ENCODE assay signal across 8 cellular contexts in genomic region chr1:146036990-146037646, GRCh38. TPM values are rescaled to one million over a fixed set of nuclear protein-coding genes. Genes with fewer than 3 reads are reported as not detected.
A peak's percentile ranks its signal among the peaks of the same experiment; 100 is the strongest.
DNase-seq lines count a peak whose midpoint lies in the region; ATAC-seq and TF ChIP-seq lines count a peak whose summit lies in the region.

No MANE protein-coding gene starts in this region.

- peaks cover 17% of the 10 kb centered on the region for H3K4me1 Mint-ChIP-seq in chondrocyte (ENCODE audit: low read depth)

- ATAC-seq in HG02885 (IDR thresholded peaks at IDR 0.05; ENCODE audit: poor library complexity, unreplicated experiment) (peak; percentile 31), left lobe of liver (peak; percentile 65), GM19328 (IDR thresholded peaks at IDR 0.05; ENCODE audit: unreplicated experiment) (no peak)

- H3K4me3 Mint-ChIP-seq in chondrocyte (ENCODE audit: unreplicated experiment), result peak overlapping the region; percentile 99

- H3K36me3 Mint-ChIP-seq in chondrocyte (ENCODE audit: low read depth), result no peaks in the 10 kb centered on the region

- H3K9me3 Mint-ChIP-seq in chondrocyte (ENCODE audit: low read depth), result no peaks in the 10 kb centered on the region

- DNase-seq in Daoy (ENCODE audit: low read depth) (peak; percentile 86), NCI-H446 treated with DMSO at 0.1 percent for 48 hours (lab: John Stamatoyannopoulos, UW) (peak; percentile 85), chondrocyte (ENCODE audit: low spot score) (no peak), left lobe of liver (ENCODE audit: low spot score) (peak; percentile 83)
- DNase-seq in activated CD4-positive, alpha-beta T cell treated with anti-CD3 and anti-CD28 coated beads for 1 hour, result peak; percentile 58
- DNase-seq in stimulated activated CD4-positive, alpha-beta T cell treated with anti-CD3 and anti-CD28 coated beads, Interleukin-1b, Interleukin-23, amount 100 ng/mL, for 48 hours, result peak; percentile 85

- H3K27ac Mint-ChIP-seq in chondrocyte (ENCODE audit: unreplicated experiment), result peak overlapping the region; percentile 98

- H3K27me3 Mint-ChIP-seq in chondrocyte (ENCODE audit: low read depth), result no peaks in the 10 kb centered on the region

- no peak for TF ChIP-seq CTCF in chondrocyte (IDR thresholded peaks at IDR 0.05)

RNA-seq across cellular contexts. Expression of gene HJV, which starts 15.6 kb away (rescaled TPM):
- total RNA-seq in Daoy (2014; rRNA removed; shearing (Covaris generic)), result not detected in 2 replicates
- not detected in 3 replicates for total RNA-seq in chondrocyte
- total RNA-seq in left lobe of liver, result 110 TPM

RNA-seq across cellular contexts. Expression of gene TXNIP, which starts 40.7 kb away (rescaled TPM):
- total RNA-seq in Daoy (2014; rRNA removed; shearing (Covaris generic)), result 2.6 and 2.8 TPM in 2 replicates
- total RNA-seq in chondrocyte (3.8 to 55.5 TPM (median 4.0 TPM) in 3 replicates), left lobe of liver (66.5 TPM)

Comparison
In these comparisons a context has a peak if more than half of its experiments do, and no peak if none do; other contexts are left out.
1. RNA of gene HJV, which starts 15.6 kb away (total RNA-seq): 110 TPM in left lobe of liver (single experiment); not detected in Daoy and not detected in chondrocyte; every median in the first group is over 100 times any median in the second.